ENCODE assay signal across 10 cellular contexts in genomic region chr10:79101560-79101971, GRCh38. TPM values are rescaled to one million over a fixed set of nuclear protein-coding genes. Genes with fewer than 3 reads are reported as not detected.
DNase-seq lines count a peak whose midpoint lies in the region; ATAC-seq and TF ChIP-seq lines count a peak whose summit lies in the region.
"Had no signal": no experiment of that assay in that cellular context is flagged by ENCODE, and none has a peak within 500 bp of the region (broad histone marks: within the 10 kb centered on the region; RNA-seq: fewer than 3 reads in every experiment).

No MANE protein-coding gene starts in this region.

- H3K4me3 ChIP-seq in DOHH2 (ENCODE audit: low read length) (no peak overlapping the region), esophagus squamous epithelium (no peak overlapping the region), rectal smooth muscle tissue (ENCODE audit: low read length) (peak overlapping the region; percentile 16)
- H3K4me3 ChIP-seq: SK-N-MC had no signal

- no peak overlapping the region for H3K9ac ChIP-seq in rectal smooth muscle tissue (ENCODE audit: low read length)

- H3K36me3 ChIP-seq in DOHH2 (ENCODE audit: control insufficient read depth, low read length), result no peaks in the 10 kb centered on the region
- peaks cover 0 to 24% (median 0%) of the 10 kb centered on the region in 3 donors for H3K36me3 ChIP-seq in esophagus squamous epithelium
- H3K36me3 ChIP-seq in rectal smooth muscle tissue (ENCODE audit: control insufficient read depth, insufficient read depth, low read length), result no peaks in the 10 kb centered on the region

- TF ChIP-seq CTCF in DOHH2 (IDR thresholded peaks at IDR 0.05; ENCODE audit: low read depth, low read length, poor library complexity, severe bottlenecking) (no peak), esophagus squamous epithelium (IDR thresholded peaks at IDR 0.05) (no peak)

- H3F3A ChIP-seq in DOHH2 (ENCODE audit: control insufficient read depth, insufficient read depth), result peaks cover 6% of the 10 kb centered on the region; the same call in 1 of the 2 replicates

- H3K79me2 ChIP-seq in DOHH2 (ENCODE audit: control insufficient read depth, low read length), result no peaks in the 10 kb centered on the region

- TF ChIP-seq POLR2A in esophagus squamous epithelium (IDR thresholded peaks at IDR 0.05), result no peak

- H4K20me1 ChIP-seq in DOHH2 (ENCODE audit: control insufficient read depth, insufficient read depth, low read depth, low read length), result peaks cover 13% of the 10 kb centered on the region; the same call in 1 of the 2 replicates

- H3K9me3 ChIP-seq in DOHH2 (ENCODE audit: control insufficient read depth, insufficient read depth, low read length) (no peaks in the 10 kb centered on the region), esophagus squamous epithelium (no peaks in the 10 kb centered on the region)

- H3K27ac ChIP-seq in DOHH2 (ENCODE audit: low read depth, low read length), result no peak overlapping the region
- peak overlapping the region; percentile 11 to 85 (median 76) for H3K27ac ChIP-seq in esophagus squamous epithelium
- H3K27ac ChIP-seq in rectal smooth muscle tissue (ENCODE audit: low read depth, low read length), result peak overlapping the region; percentile 70
- H3K27ac ChIP-seq: SK-N-MC had no signal

- no peaks in the 10 kb centered on the region for H3K9me2 ChIP-seq in DOHH2 (replicated peaks; ENCODE audit: control insufficient read depth, low read length)

- H3K27me3 ChIP-seq in DOHH2 (ENCODE audit: control insufficient read depth, low read length), result 0 out of 2 replicates have a peak, but pooled peaks cover 4% of the 10 kb centered on the region
- H3K27me3 ChIP-seq in esophagus squamous epithelium, result no peaks in the 10 kb centered on the region
- no peaks in the 10 kb centered on the region for H3K27me3 ChIP-seq in rectal smooth muscle tissue (ENCODE audit: control insufficient read depth, insufficient read depth, low read length)

- peak; percentile 32 for DNase-seq in NCI-H526 treated with DMSO at 0.1 percent for 48 hours (lab: John Stamatoyannopoulos, UW)
- DNase-seq in esophagus squamous epithelium (lab: John Stamatoyannopoulos, UW), result no peak
- DNase-seq in SHP77 treated with DMSO at 0.1 percent for 48 hours (lab: John Stamatoyannopoulos, UW), result no peak
- no peak for DNase-seq in activated CD8-positive, alpha-beta memory T cell treated with anti-CD3 and anti-CD28 coated beads for 24 hours
- no peak for DNase-seq in KG1 (lab: John Stamatoyannopoulos, UW)
- DNase-seq: activated CD8-positive, alpha-beta memory T cell treated with anti-CD3 and anti-CD28 coated beads, Interleukin-2, amount 50 U/mL, for 4 hours had no signal

- H3K4me1 ChIP-seq in DOHH2 (ENCODE audit: control insufficient read depth, low read length) (peaks cover 52% of the 10 kb centered on the region), esophagus squamous epithelium (peaks cover 55 to 100% (median 86%) of the 10 kb centered on the region in 3 donors), rectal smooth muscle tissue (ENCODE audit: control insufficient read depth, insufficient read depth, low read length) (peaks cover 46% of the 10 kb centered on the region)

- 56% methylated on average over 3 of the region's 11 CpGs; no CpG with 5 or more reads in 1 of the 2 donors for WGBS in esophagus squamous epithelium, 2 donors

- ATAC-seq in GM21717 (IDR thresholded peaks at IDR 0.05; ENCODE audit: unreplicated experiment), result no peak

- H3K4me2 ChIP-seq in DOHH2 (ENCODE audit: low read length), result peak overlapping the region; percentile 32; the same call in 1 of the 2 replicates

- intact Hi-C loops in esophagus squamous epithelium (cut with DNase I), result no loop called here

RNA-seq across cellular contexts. Expression of gene ZMIZ1, which starts 32.8 kb away (rescaled TPM):
- total RNA-seq in esophagus squamous epithelium, result 10 to 100 TPM; 28.2 to 79.5 (median 40.4) TPM
